ENCODE assay signal across 24 cellular contexts in genomic region chr1:168871531-168871930, GRCh38.
"Had no signal": no experiment of that assay in that cellular context is flagged by ENCODE, and none has a peak within 500 bp of the region (broad histone marks: within the 10 kb centered on the region; RNA-seq: fewer than 3 reads in every experiment).

No MANE protein-coding gene starts in this region.

- H3K9me3 ChIP-seq: suprapubic skin, testis, thoracic aorta, thyroid gland, tibial artery, transverse colon, upper lobe of left lung, upper lobe of right lung, uterus, vagina had no signal

- DNase-seq: stimulated activated CD4-positive, alpha-beta T cell treated with anti-CD3 and anti-CD28 coated beads, Interleukin-2, amount 100 ng/mL, for 48 hours; stimulated activated CD4-positive, alpha-beta T cell treated with anti-CD3 and anti-CD28 coated beads, Interleukin-4, amount 100 ng/mL, for 1 hour; stimulated activated CD4-positive, alpha-beta T cell treated with anti-CD3 and anti-CD28 coated beads, Interleukin-4, amount 100 ng/mL, for 24 hours; stimulated activated CD4-positive, alpha-beta T cell treated with anti-CD3 and anti-CD28 coated beads, Interleukin-4, amount 100 ng/mL, for 4 hours; stimulated activated CD8-positive, alpha-beta memory T cell treated with anti-CD3 and anti-CD28 coated beads, Interleukin-4, amount 100 ng/mL, for 48 hours; stimulated activated naive B cell treated with anti-CD40 and anti-IgM and Interleukin-4, amounts not matched to agents 10 μg/mL and 1 μg/mL and 100 μg/mL, for 72 hours; stimulated activated naive CD4-positive, alpha-beta T cell; stimulated activated naive CD4-positive, alpha-beta T cell treated with Interleukin-2 at 50 U/mL for 16 hours; stimulated activated naive CD8-positive, alpha-beta T cell treated with anti-CD3 and anti-CD28 coated beads, Interleukin-15, amount 100 ng/mL, for 72 hours; stimulated activated naive CD8-positive, alpha-beta T cell treated with anti-CD3 and anti-CD28 coated beads, Interleukin-15, Interleukin-2, amounts not matched to agents 100 U/mL and 50 U/mL, for 24 hours; stomach; substantia nigra; testis; thyroid gland; tibial artery; transverse colon; trophoblast cell; upper lobe of left lung; upper lobe of right lung; uterus had no signal

- H3K36me3 ChIP-seq: stomach, suprapubic skin, thoracic aorta, thyroid gland, tibial artery, tibial nerve, transverse colon, upper lobe of left lung, upper lobe of right lung, uterus, vagina had no signal

- H3K4me1 ChIP-seq: suprapubic skin, testis, tibial artery, tibial nerve, transverse colon, upper lobe of right lung, uterus, vagina had no signal

- H3K4me3 ChIP-seq: stomach, suprapubic skin, testis, thoracic aorta, thyroid gland, tibial artery, tibial nerve, transverse colon, upper lobe of left lung, upper lobe of right lung, uterus, vagina had no signal

- H3K27me3 ChIP-seq: stomach, suprapubic skin, testis, thyroid gland, tibial artery, tibial nerve, transverse colon, upper lobe of left lung, upper lobe of right lung, uterus, vagina had no signal
